Comparison of ENCODE assay signal across 8 cellular contexts in genomic region chr1:111619635-111620411, GRCh38. TPM values are rescaled to one million over a fixed set of nuclear protein-coding genes. Genes with fewer than 3 reads are reported as not detected.
DNase-seq lines count a peak whose midpoint lies in the region; ATAC-seq and TF ChIP-seq lines count a peak whose summit lies in the region.

TSS of gene RAP1A (plus strand) at chr1:111619789. CDS start at chr1:111691361, 71,572 bp downstream.

- H2AFZ ChIP-seq in osteoblast (ENCODE audit: low read length): peak within 1 kb of the TSS; percentile 93

- peaks cover 18% of the 10 kb centered on the region for H3K36me3 Mint-ChIP-seq in activated naive CD8-positive, alpha-beta T cell treated with anti-CD3 and anti-CD28 coated beads, Interleukin-2, amount 10 ng/mL, durations not matched to agents 7 days and 5 days
- H3K36me3 Mint-ChIP-seq in glutamatergic neuron (ENCODE audit: unreplicated experiment): no peaks in the 10 kb centered on the region

- peaks cover 14% of the 10 kb centered on the region for H3K4me1 ChIP-seq in osteoblast (ENCODE audit: insufficient read depth, low read length)

- H3K27ac ChIP-seq in osteoblast (ENCODE audit: low read depth, low read length) (peak within 1 kb of the TSS; percentile 76), temporal lobe (ENCODE audit: low read depth, low read length) (peak within 1 kb of the TSS; percentile 68)

- H4K20me1 ChIP-seq in osteoblast (ENCODE audit: insufficient read depth, low read length): peaks cover 35% of the 10 kb centered on the region

- no peaks in the 10 kb centered on the region for H3K27me3 ChIP-seq in osteoblast (ENCODE audit: insufficient read depth, low read length)

- no peaks in the 10 kb centered on the region for H3K36me3 ChIP-seq in osteoblast (ENCODE audit: insufficient read depth, low read length)

- H3K4me3 Mint-ChIP-seq in activated naive CD8-positive, alpha-beta T cell treated with anti-CD3 and anti-CD28 coated beads, Interleukin-2, amount 10 ng/mL, durations not matched to agents 7 days and 5 days: peak within 1 kb of the TSS; percentile 99
- H3K4me3 Mint-ChIP-seq in glutamatergic neuron (ENCODE audit: unreplicated experiment): peak within 1 kb of the TSS; percentile 92

- H3K4me2 ChIP-seq in osteoblast (ENCODE audit: insufficient read depth, low read length): peak within 1 kb of the TSS; percentile 86

- ATAC-seq in HG02588 (IDR thresholded peaks at IDR 0.05; ENCODE audit: unreplicated experiment): peak; percentile 60
- ATAC-seq in activated naive CD8-positive, alpha-beta T cell treated with anti-CD3 and anti-CD28 coated beads, Interleukin-2, amount 10 ng/mL, durations not matched to agents 7 days and 5 days (ENCODE audit: low read depth): peak; percentile 69

- H3K9me3 ChIP-seq in osteoblast (ENCODE audit: low read depth, low read length): no peaks in the 10 kb centered on the region

- H3K27me3 Mint-ChIP-seq in activated naive CD8-positive, alpha-beta T cell treated with anti-CD3 and anti-CD28 coated beads, Interleukin-2, amount 10 ng/mL, durations not matched to agents 7 days and 5 days: no peaks in the 10 kb centered on the region
- H3K27me3 Mint-ChIP-seq in glutamatergic neuron (ENCODE audit: unreplicated experiment): no peaks in the 10 kb centered on the region

- H3K9me3 Mint-ChIP-seq in activated naive CD8-positive, alpha-beta T cell treated with anti-CD3 and anti-CD28 coated beads, Interleukin-2, amount 10 ng/mL, durations not matched to agents 7 days and 5 days: peaks cover 2% of the 10 kb centered on the region
- peaks cover 3% of the 10 kb centered on the region for H3K9me3 Mint-ChIP-seq in glutamatergic neuron (ENCODE audit: unreplicated experiment)

- H3K4me1 Mint-ChIP-seq in activated naive CD8-positive, alpha-beta T cell treated with anti-CD3 and anti-CD28 coated beads, Interleukin-2, amount 10 ng/mL, durations not matched to agents 7 days and 5 days: peaks cover 57% of the 10 kb centered on the region
- H3K4me1 Mint-ChIP-seq in glutamatergic neuron (ENCODE audit: low read depth, unreplicated experiment): peaks cover 18% of the 10 kb centered on the region

- DNase-seq in GM03348 (ENCODE audit: low spot score) (peak; percentile 99), NCI-H128 (lab: John Stamatoyannopoulos, UW; ENCODE audit: unreplicated experiment) (peak; percentile 78), SW 1271 (lab: John Stamatoyannopoulos, UW) (peak; percentile 42 to 78), glutamatergic neuron (peak; percentile 98), osteoblast (ENCODE audit: insufficient read length, low spot score, missing footprints) (peak; percentile 99)
- peak; percentile 95 for DNase-seq in activated naive CD8-positive, alpha-beta T cell treated with anti-CD3 and anti-CD28 coated beads, Interleukin-2, amount 10 ng/mL, durations not matched to agents 7 days and 5 days

- H3K79me2 ChIP-seq in osteoblast (ENCODE audit: insufficient read depth, low read length): peaks cover 49% of the 10 kb centered on the region

- peak within 1 kb of the TSS; percentile 91 for H3K27ac Mint-ChIP-seq in activated naive CD8-positive, alpha-beta T cell treated with anti-CD3 and anti-CD28 coated beads, Interleukin-2, amount 10 ng/mL, durations not matched to agents 7 days and 5 days
- peak within 1 kb of the TSS; percentile 68 for H3K27ac Mint-ChIP-seq in glutamatergic neuron (ENCODE audit: unreplicated experiment)

- peak within 1 kb of the TSS; percentile 79 for H3K4me3 ChIP-seq in osteoblast (ENCODE audit: insufficient read depth, low read length)

- no peak for TF ChIP-seq CTCF in glutamatergic neuron (IDR thresholded peaks at IDR 0.05; ENCODE audit: partially characterized antibody, unreplicated experiment)
- no peak for TF ChIP-seq CTCF in osteoblast (IDR thresholded peaks at IDR 0.05; ENCODE audit: extremely low read depth, low read depth, low read length)

- POLR2A ChIA-PET in activated naive CD8-positive, alpha-beta T cell treated with anti-CD3 and anti-CD28 coated beads, Interleukin-2, amount 10 ng/mL, durations not matched to agents 7 days and 5 days (lab: Charles Lee): interaction anchor here (0.7 to 6.7 kb wide), 13 partner anchors 8 to 114 kb away, joined by 3 to 98 read pairs (median 5); no protein-coding TSS in a partner anchor

RNA-seq across cellular contexts. Expression of gene RAP1A, which starts in this region (rescaled TPM):
- 100 to 1,000 TPM; 134 to 139 TPM for total RNA-seq in activated naive CD8-positive, alpha-beta T cell treated with anti-CD3 and anti-CD28 coated beads, Interleukin-2, amount 10 ng/mL, durations not matched to agents 7 days and 5 days
- 17.9 TPM for total RNA-seq in glutamatergic neuron (ENCODE audit: unreplicated experiment)
- 17.0 and 19.7 TPM in 2 replicates for total RNA-seq in osteoblast
- total RNA-seq in temporal lobe: 25.3 TPM

Comparison
In these comparisons a context has a peak if more than half of its experiments do, and no peak if none do; other contexts are left out.
1. Peak in every context shown above with its lines: DNase-seq, ATAC-seq, H3K4me3 ChIP-seq and H3K27ac ChIP-seq.